ENCODE assay signal across 27 cellular contexts in the genomic region with DNA sequence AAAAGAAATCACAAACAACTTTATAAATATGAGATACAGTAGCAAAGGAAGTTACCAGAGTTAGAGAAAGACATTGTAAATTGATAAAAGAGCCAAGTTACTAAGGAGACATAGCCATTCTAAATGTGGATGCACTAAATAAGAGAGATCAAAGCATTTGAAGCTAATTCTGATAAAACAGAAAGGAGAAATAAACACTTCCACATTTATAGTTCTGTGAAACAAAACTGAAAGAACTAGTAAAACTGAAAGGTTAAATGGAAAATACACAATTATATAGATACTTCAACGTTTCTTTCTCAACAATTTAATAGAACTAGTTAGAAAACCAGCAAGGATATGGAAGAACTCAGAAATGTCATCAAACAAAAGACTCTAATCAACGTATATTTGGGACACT.
DNase-seq lines count a peak whose midpoint lies in the region; ATAC-seq and TF ChIP-seq lines count a peak whose summit lies in the region.
"Had no signal": no experiment of that assay in that cellular context is flagged by ENCODE, and none has a peak within 500 bp of the region (broad histone marks: within the 10 kb centered on the region; RNA-seq: fewer than 3 reads in every experiment).

No MANE protein-coding gene starts in this region.

- H2AFZ ChIP-seq in SK-N-SH (ENCODE audit: low read depth) (peak overlapping the region; percentile 67; the same call in 1 of the 2 replicates), smooth muscle cell (ENCODE audit: low read depth) (peak overlapping the region; percentile 78)
- H2AFZ ChIP-seq: hepatocyte had no signal

- H3K79me2 ChIP-seq in SK-N-SH (ENCODE audit: insufficient read depth): no peaks in the 10 kb centered on the region
- H3K79me2 ChIP-seq in smooth muscle cell (ENCODE audit: low read depth): no peaks in the 10 kb centered on the region
- H3K79me2 ChIP-seq: hepatocyte had no signal

- ATAC-seq in SK-N-SH treated with all-trans-retinoic acid at 6 μM for 48 hours (no peak), GM21717 (IDR thresholded peaks at IDR 0.05; ENCODE audit: unreplicated experiment) (peak; percentile 82), HG03378 (IDR thresholded peaks at IDR 0.05; ENCODE audit: unreplicated experiment) (peak; percentile 49), GM19463 (IDR thresholded peaks at IDR 0.05; ENCODE audit: unreplicated experiment) (no peak), left cardiac atrium (no peak)
- ATAC-seq: activated CD8-positive, alpha-beta memory T cell treated with anti-CD3 and anti-CD28 coated beads, Interleukin-2, amount 10 ng/mL, durations not matched to agents 7 days and 5 days; activated T-cell treated with anti-CD3 and anti-CD28 coated beads, Interleukin-2, amount 50 U/mL, for 72 hours; esophagus mucosa; left lung had no signal

- TF ChIP-seq RAD21 in SK-N-SH (IDR thresholded peaks at IDR 0.05; ENCODE audit: low read length): no peak

- TF ChIP-seq CTCF in SK-N-SH (IDR thresholded peaks at IDR 0.05): no peak
- TF ChIP-seq CTCF in smooth muscle cell (IDR thresholded peaks at IDR 0.05; ENCODE audit: borderline replicate concordance, insufficient read depth, poor library complexity, severe bottlenecking): no peak

- no peak for DNase-seq in SK-N-SH
- DNase-seq in smooth muscle cell (lab: John Stamatoyannopoulos, UW; ENCODE audit: unreplicated experiment): no peak
- no peak for DNase-seq in kidney glomerular epithelial cell (lab: John Stamatoyannopoulos, UW)
- no peak for DNase-seq in left cardiac atrium
- DNase-seq: activated CD4-positive, alpha-beta T cell treated with anti-CD3 and anti-CD28 coated beads for 48 hours; activated CD8-positive, alpha-beta memory T cell treated with anti-CD3 and anti-CD28 coated beads, Interleukin-2, amount 10 ng/mL, durations not matched to agents 7 days and 5 days; activated naive CD4-positive, alpha-beta T cell treated with anti-CD3 and anti-CD28 coated beads, Interleukin-2, amount 10 ng/mL, durations not matched to agents 7 days and 5 days; activated T-cell treated with anti-CD3 and anti-CD28 coated beads, Interleukin-2, amount 50 U/mL, for 72 hours; CD4-positive, alpha-beta T cell; left lung; NCI-H1417 treated with DMSO at 0.1 percent for 48 hours; NCI-H2107; NCI-H446 treated with DMSO at 0.1 percent for 48 hours; ovary; retina; small intestine; stimulated activated CD4-positive, alpha-beta T cell treated with anti-CD3 and anti-CD28 coated beads, Interleukin-2, amount 100 ng/mL, for 24 hours; T-helper 2 cell had no signal

- POLR2A ChIA-PET in SK-N-SH (lab: Yijun Ruan, JAX): no interaction called here

- H4K20me1 ChIP-seq in SK-N-SH (ENCODE audit: insufficient read depth) (no peaks in the 10 kb centered on the region), smooth muscle cell (ENCODE audit: low read depth) (no peaks in the 10 kb centered on the region)

- peak overlapping the region in 1 of 2 experiments; percentile 93; a peak in 2 of 4 replicates for H3K27ac ChIP-seq in SK-N-SH (ENCODE audit: low read depth in 2 of 2, low read length in 1 of 2)
- no peak overlapping the region for H3K27ac ChIP-seq in smooth muscle cell (ENCODE audit: low read depth)
- H3K27ac ChIP-seq: 22Rv1, coronary artery, hepatocyte, left lung, ovary, VCaP had no signal

- CTCF ChIA-PET in SK-N-SH (lab: Yijun Ruan, JAX): no interaction called here

- peaks cover 5% of the 10 kb centered on the region in 2 experiments; a peak in 2 of 4 replicates for H3K4me1 ChIP-seq in SK-N-SH (ENCODE audit: control insufficient read depth in 1 of 2, insufficient read depth in 2 of 2, low read depth in 1 of 2, low read length in 1 of 2)
- H3K4me1 ChIP-seq in smooth muscle cell (ENCODE audit: low read depth): no peaks in the 10 kb centered on the region
- H3K4me1 ChIP-seq: left lung had no signal

- no peaks in the 10 kb centered on the region for H3K9me3 ChIP-seq in SK-N-SH
- H3K9me3 ChIP-seq in smooth muscle cell (replicated peaks; ENCODE audit: low read depth): no peaks in the 10 kb centered on the region
- H3K9me3 ChIP-seq: ovary had no signal

- H3K4me2 ChIP-seq in SK-N-SH (no peak overlapping the region), smooth muscle cell (no peak overlapping the region)
- H3K4me2 ChIP-seq: hepatocyte had no signal

- H3K9me2 ChIP-seq in SK-N-SH: no peaks in the 10 kb centered on the region

- H3K36me3 ChIP-seq in SK-N-SH (replicated peaks in 1 of 2; ENCODE audit: control insufficient read depth in 1 of 2, insufficient read depth in 2 of 2, low read length in 1 of 2) (no peaks in the 10 kb centered on the region), smooth muscle cell (ENCODE audit: low read depth) (no peaks in the 10 kb centered on the region)
- H3K36me3 ChIP-seq: left lung, ovary had no signal

- no peak overlapping the region for H3K4me3 ChIP-seq in SK-N-SH (ENCODE audit: low read depth in 2 of 2, low read length in 1 of 2)
- H3K4me3 ChIP-seq in smooth muscle cell: no peak overlapping the region
- H3K4me3 ChIP-seq: coronary artery, hepatocyte, left lung, ovary had no signal

- H3K27me3 ChIP-seq in SK-N-SH (ENCODE audit: insufficient read depth) (no peaks in the 10 kb centered on the region), smooth muscle cell (ENCODE audit: low read depth) (no peaks in the 10 kb centered on the region)
- H3K27me3 ChIP-seq: hepatocyte, left lung, ovary had no signal

- 65% methylated on average over 2 of the region's 2 CpGs for WGBS in SK-N-SH (ENCODE audit: low lambda C conversion rate)
- WGBS in smooth muscle cell (ENCODE audit: low lambda C conversion rate): 69% methylated on average over 2 of the region's 2 CpGs

- intact Hi-C loops in left cardiac atrium (cut with DNase I): no loop called here

- H3K9ac ChIP-seq in SK-N-SH: no peak overlapping the region
- no peak overlapping the region for H3K9ac ChIP-seq in smooth muscle cell (ENCODE audit: low read depth)

- no peak for TF ChIP-seq EP300 in SK-N-SH (IDR thresholded peaks at IDR 0.05; ENCODE audit: borderline replicate concordance in 1 of 2, low read depth in 1 of 2, low read length in 1 of 2)

- H3F3A ChIP-seq in SK-N-SH (replicated peaks; ENCODE audit: insufficient read depth) (no peaks in the 10 kb centered on the region), smooth muscle cell (ENCODE audit: low read depth) (no peaks in the 10 kb centered on the region)

TF ChIP-seq in SK-N-SH, 30 proteins besides CTCF, POLR2A, EP300 and RAD21 (continues in another document):
- TF ChIP-seq MXI1 (IDR thresholded peaks at IDR 0.05; ENCODE audit: low read depth, low read length) (no peak), EZH2phosphoT487 (IDR thresholded peaks at IDR 0.05; ENCODE audit: borderline replicate concordance, low read depth) (no peak), REST (IDR thresholded peaks at IDR 0.05; ENCODE audit: low read depth, low read length) (no peak), ELF1 (IDR thresholded peaks at IDR 0.05) (no peak)

TF ChIP-seq in SK-N-SH treated with all-trans-retinoic acid at 6 μM for 48 hours, 23 proteins besides CTCF, POLR2A, EP300 and RAD21:
- TF ChIP-seq CSDC2 (CRISPR knock-in tag; IDR thresholded peaks at IDR 0.05) (no peak), TCF4 (CRISPR knock-in tag; IDR thresholded peaks at IDR 0.05; ENCODE audit: borderline replicate concordance) (no peak), CREB5 (CRISPR knock-in tag; IDR thresholded peaks at IDR 0.05; ENCODE audit: low read depth) (no peak), ISL1 (CRISPR knock-in tag; IDR thresholded peaks at IDR 0.05) (no peak), ZNF8 (CRISPR knock-in tag; IDR thresholded peaks at IDR 0.05) (no peak), ARNTL (CRISPR knock-in tag; IDR thresholded peaks at IDR 0.05; ENCODE audit: borderline replicate concordance, low read depth) (no peak), OSR1 (CRISPR knock-in tag; IDR thresholded peaks at IDR 0.05) (no peak), GLIS3 (CRISPR knock-in tag; IDR thresholded peaks at IDR 0.05) (no peak), ZNF565 (CRISPR knock-in tag; conservative IDR thresholded peaks at IDR 0.05; ENCODE audit: low read depth) (no peak), SNAI2 (CRISPR knock-in tag; IDR thresholded peaks at IDR 0.05) (no peak), RARB (CRISPR knock-in tag; IDR thresholded peaks at IDR 0.05) (no peak), PPARA (CRISPR knock-in tag; IDR thresholded peaks at IDR 0.05; ENCODE audit: borderline replicate concordance) (no peak), TOX (CRISPR knock-in tag; IDR thresholded peaks at IDR 0.05; ENCODE audit: borderline replicate concordance) (no peak)
- TF ChIP-seq, protein P1, sequence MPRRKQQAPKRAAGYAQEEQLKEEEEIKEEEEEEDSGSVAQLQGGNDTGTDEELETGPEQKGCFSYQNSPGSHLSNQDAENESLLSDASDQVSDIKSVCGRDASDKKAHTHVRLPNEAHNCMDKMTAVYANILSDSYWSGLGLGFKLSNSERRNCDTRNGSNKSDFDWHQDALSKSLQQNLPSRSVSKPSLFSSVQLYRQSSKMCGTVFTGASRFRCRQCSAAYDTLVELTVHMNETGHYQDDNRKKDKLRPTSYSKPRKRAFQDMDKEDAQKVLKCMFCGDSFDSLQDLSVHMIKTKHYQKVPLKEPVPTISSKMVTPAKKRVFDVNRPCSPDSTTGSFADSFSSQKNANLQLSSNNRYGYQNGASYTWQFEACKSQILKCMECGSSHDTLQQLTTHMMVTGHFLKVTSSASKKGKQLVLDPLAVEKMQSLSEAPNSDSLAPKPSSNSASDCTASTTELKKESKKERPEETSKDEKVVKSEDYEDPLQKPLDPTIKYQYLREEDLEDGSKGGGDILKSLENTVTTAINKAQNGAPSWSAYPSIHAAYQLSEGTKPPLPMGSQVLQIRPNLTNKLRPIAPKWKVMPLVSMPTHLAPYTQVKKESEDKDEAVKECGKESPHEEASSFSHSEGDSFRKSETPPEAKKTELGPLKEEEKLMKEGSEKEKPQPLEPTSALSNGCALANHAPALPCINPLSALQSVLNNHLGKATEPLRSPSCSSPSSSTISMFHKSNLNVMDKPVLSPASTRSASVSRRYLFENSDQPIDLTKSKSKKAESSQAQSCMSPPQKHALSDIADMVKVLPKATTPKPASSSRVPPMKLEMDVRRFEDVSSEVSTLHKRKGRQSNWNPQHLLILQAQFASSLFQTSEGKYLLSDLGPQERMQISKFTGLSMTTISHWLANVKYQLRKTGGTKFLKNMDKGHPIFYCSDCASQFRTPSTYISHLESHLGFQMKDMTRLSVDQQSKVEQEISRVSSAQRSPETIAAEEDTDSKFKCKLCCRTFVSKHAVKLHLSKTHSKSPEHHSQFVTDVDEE (CRISPR knock-in tag; IDR thresholded peaks at IDR 0.05): no peak
TF ChIP-seq in SK-N-SH treated with all-trans-retinoic acid at 6 μM for 48 hours: peak in this region for 0.

Comparison
In these comparisons a context has a peak if more than half of its experiments do, and no peak if none do; other contexts are left out.
1. ATAC-seq: peak in GM21717 (single experiment) and HG03378 (single experiment); none in SK-N-SH treated with all-trans-retinoic acid at 6 μM for 48 hours (single experiment), GM19463 (single experiment) and left cardiac atrium (0 of 2).